Comparison of ENCODE assay signal across 8 cellular contexts in the genomic region with DNA sequence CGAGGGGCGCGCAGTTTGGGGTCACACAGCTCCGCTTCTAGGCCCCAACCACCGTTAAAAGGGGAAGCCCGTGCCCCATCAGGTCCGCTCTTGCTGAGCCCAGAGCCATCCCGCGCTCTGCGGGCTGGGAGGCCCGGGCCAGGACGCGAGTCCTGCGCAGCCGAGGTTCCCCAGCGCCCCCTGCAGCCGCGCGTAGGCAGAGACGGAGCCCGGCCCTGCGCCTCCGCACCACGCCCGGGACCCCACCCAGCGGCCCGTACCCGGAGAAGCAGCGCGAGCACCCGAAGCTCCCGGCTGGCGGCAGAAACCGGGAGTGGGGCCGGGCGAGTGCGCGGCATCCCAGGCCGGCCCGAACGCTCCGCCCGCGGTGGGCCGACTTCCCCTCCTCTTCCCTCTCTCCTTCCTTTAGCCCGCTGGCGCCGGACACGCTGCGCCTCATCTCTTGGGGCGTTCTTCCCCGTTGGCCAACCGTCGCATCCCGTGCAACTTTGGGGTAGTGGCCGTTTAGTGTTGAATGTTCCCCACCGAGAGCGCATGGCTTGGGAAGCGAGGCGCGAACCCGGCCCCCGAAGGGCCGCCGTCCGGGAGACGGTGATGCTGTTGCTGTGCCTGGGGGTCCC. TPM values are rescaled to one million over a fixed set of nuclear protein-coding genes. Genes with fewer than 3 reads are reported as not detected.
DNase-seq lines count a peak whose midpoint lies in the region; ATAC-seq lines count a peak whose summit lies in the region.

A gene (plus strand): TSS at position 266 of the 620 bp plus-strand sequence. CDS start 269 bp downstream, at position 535.

- POLR2A ChIA-PET in activated CD4-positive, alpha-beta memory T cell treated with anti-CD3 and anti-CD28 coated beads, Interleukin-2, amount 10 ng/mL, durations not matched to agents 7 days and 5 days (lab: Charles Lee), result interaction anchor here (0.6 to 10.9 kb wide), 50 partner anchors 10 to 477 kb away, joined by 3 to 611 read pairs (median 5); a partner anchor contains a TSS

- H3K27me3 ChIP-seq in mononuclear cell (ENCODE audit: insufficient read depth, low read length), result no peaks in the 10 kb centered on the region

- peaks cover 28% of the 10 kb centered on the region for H3K4me1 ChIP-seq in mononuclear cell (ENCODE audit: insufficient read depth, low read length)

- DNase-seq in NCI-H2107 (lab: John Stamatoyannopoulos, UW) (peak; percentile 26), NCI-H2107 treated with DMSO at 0.1 percent for 48 hours (lab: John Stamatoyannopoulos, UW; ENCODE audit: unreplicated experiment) (no peak), NCI-H446 (lab: John Stamatoyannopoulos, UW) (peak; percentile 24 to 88)
- DNase-seq in activated CD4-positive, alpha-beta memory T cell treated with anti-CD3 and anti-CD28 coated beads, Interleukin-2, amount 10 ng/mL, durations not matched to agents 7 days and 5 days, result peak; percentile 90
- peak; percentile 81 to 83 (median 82) for DNase-seq in effector memory CD8-positive, alpha-beta T cell
- peak; percentile 84 for DNase-seq in stimulated activated CD8-positive, alpha-beta memory T cell treated with anti-CD3 and anti-CD28 coated beads, Interleukin-4, amount 100 ng/mL, for 24 hours (ENCODE audit: low read depth)

- ATAC-seq in HG02840 (IDR thresholded peaks at IDR 0.05; ENCODE audit: low FRiP score, unreplicated experiment), result peak; percentile 60
- peak; percentile 77 for ATAC-seq in effector memory CD8-positive, alpha-beta T cell (replicated peaks)

- no peaks in the 10 kb centered on the region for H3K9me3 Mint-ChIP-seq in activated CD4-positive, alpha-beta memory T cell treated with anti-CD3 and anti-CD28 coated beads, Interleukin-2, amount 10 ng/mL, durations not matched to agents 7 days and 5 days
- H3K9me3 Mint-ChIP-seq in effector memory CD8-positive, alpha-beta T cell, result no peaks in the 10 kb centered on the region

- CTCF ChIA-PET in activated CD4-positive, alpha-beta memory T cell treated with anti-CD3 and anti-CD28 coated beads, Interleukin-2, amount 10 ng/mL, durations not matched to agents 7 days and 5 days (lab: Charles Lee), result interaction anchor here (0.6 to 5.1 kb wide), 37 partner anchors 10 to 355 kb away, joined by 3 to 59 read pairs (median 4); no protein-coding TSS in a partner anchor

- H3K4me3 Mint-ChIP-seq in activated CD4-positive, alpha-beta memory T cell treated with anti-CD3 and anti-CD28 coated beads, Interleukin-2, amount 10 ng/mL, durations not matched to agents 7 days and 5 days, result peak within 1 kb of the TSS; percentile 90
- peak within 1 kb of the TSS; percentile 93 to 97 for H3K4me3 Mint-ChIP-seq in effector memory CD8-positive, alpha-beta T cell

- H3K4me1 Mint-ChIP-seq in activated CD4-positive, alpha-beta memory T cell treated with anti-CD3 and anti-CD28 coated beads, Interleukin-2, amount 10 ng/mL, durations not matched to agents 7 days and 5 days, result peaks cover 40% of the 10 kb centered on the region
- H3K4me1 Mint-ChIP-seq in effector memory CD8-positive, alpha-beta T cell (ENCODE audit: low read depth in 2 of 2), result peaks cover 39 to 48% of the 10 kb centered on the region in 2 donors

- H3K27me3 Mint-ChIP-seq in activated CD4-positive, alpha-beta memory T cell treated with anti-CD3 and anti-CD28 coated beads, Interleukin-2, amount 10 ng/mL, durations not matched to agents 7 days and 5 days, result no peaks in the 10 kb centered on the region
- H3K27me3 Mint-ChIP-seq in effector memory CD8-positive, alpha-beta T cell, result no peaks in the 10 kb centered on the region

- H3K4me3 ChIP-seq in mononuclear cell (ENCODE audit: low read length), result peak within 1 kb of the TSS; percentile 79

- H3K9me3 ChIP-seq in mononuclear cell (ENCODE audit: low read depth, low read length), result no peaks in the 10 kb centered on the region

- peak within 1 kb of the TSS; percentile 95 for H3K27ac Mint-ChIP-seq in activated CD4-positive, alpha-beta memory T cell treated with anti-CD3 and anti-CD28 coated beads, Interleukin-2, amount 10 ng/mL, durations not matched to agents 7 days and 5 days
- H3K27ac Mint-ChIP-seq in effector memory CD8-positive, alpha-beta T cell, result peak within 1 kb of the TSS; percentile 97 to 98

- peaks cover 43% of the 10 kb centered on the region for H3K36me3 Mint-ChIP-seq in activated CD4-positive, alpha-beta memory T cell treated with anti-CD3 and anti-CD28 coated beads, Interleukin-2, amount 10 ng/mL, durations not matched to agents 7 days and 5 days (ENCODE audit: low read depth)
- peaks cover 64% of the 10 kb centered on the region for H3K36me3 Mint-ChIP-seq in effector memory CD8-positive, alpha-beta T cell (ENCODE audit: insufficient read depth)

RNA-seq across cellular contexts. Expression of the gene that starts here (rescaled TPM):
- total RNA-seq in activated CD4-positive, alpha-beta memory T cell treated with anti-CD3 and anti-CD28 coated beads, Interleukin-2, amount 10 ng/mL, durations not matched to agents 7 days and 5 days, result 100 to 1,000 TPM; 252 to 265 TPM
- total RNA-seq in mononuclear cell, result 138 TPM
